17 cellular contexts compared by ENCODE assay signal in the genomic region with DNA sequence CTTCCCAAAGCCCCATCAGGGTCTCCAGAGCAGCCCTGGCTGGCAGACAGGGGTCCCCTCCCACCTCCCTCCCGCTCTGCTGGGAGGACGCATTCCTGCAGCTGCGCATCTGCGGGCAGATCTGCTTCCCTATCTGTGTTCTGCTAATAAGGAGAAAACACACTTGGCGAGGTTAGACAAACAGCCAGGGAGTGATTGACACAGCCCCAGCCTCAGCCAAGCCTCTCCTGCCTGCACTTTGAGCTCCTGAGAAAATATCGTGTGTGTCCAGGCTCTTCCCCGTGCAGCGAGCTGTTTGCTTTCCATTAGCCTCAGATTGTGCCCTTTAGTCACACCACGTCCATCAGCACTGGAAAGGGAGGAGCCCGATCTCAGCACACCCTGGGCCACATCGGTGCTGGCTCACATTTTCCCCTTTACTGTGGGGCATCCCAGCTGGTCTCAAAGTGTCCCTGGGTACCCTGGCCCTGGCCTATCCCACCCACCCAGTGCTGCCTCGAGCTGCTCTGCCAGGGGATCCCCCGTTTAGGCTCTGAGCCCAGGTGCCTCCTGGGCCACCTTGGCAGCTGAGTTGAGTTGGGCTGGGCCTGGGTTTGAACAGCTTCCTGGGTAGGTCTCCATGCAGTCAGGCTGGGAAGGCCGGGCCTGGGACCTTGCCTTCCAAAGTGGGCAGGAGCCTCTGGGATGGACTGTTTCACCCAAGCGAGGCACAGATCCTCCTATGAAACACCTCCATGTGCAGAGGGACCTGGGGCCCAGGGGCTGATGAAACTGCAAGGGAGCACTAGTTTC.
DNase-seq lines count a peak whose midpoint lies in the region; ATAC-seq, FAIRE-seq and TF ChIP-seq lines count a peak whose summit lies in the region.
"Had no signal": no experiment of that assay in that cellular context is flagged by ENCODE, and none has a peak within 500 bp of the region (broad histone marks: within the 10 kb centered on the region; RNA-seq: fewer than 3 reads in every experiment).

No MANE protein-coding gene starts in this region.

- H3K36me3 ChIP-seq in suprapubic skin, result no peaks in the 10 kb centered on the region
- no peaks in the 10 kb centered on the region for H3K36me3 ChIP-seq in GM23338 (ENCODE audit: insufficient read depth)

- no peak for TF ChIP-seq EP300 in suprapubic skin (IDR thresholded peaks at IDR 0.05)

- no peak overlapping the region for H3K4me2 ChIP-seq in GM23338
- H3K4me2 ChIP-seq: PC-9 had no signal

- H3K4me1 Mint-ChIP-seq in GM23338, result no peaks in the 10 kb centered on the region

- H3K9me3 ChIP-seq in suprapubic skin, result no peaks in the 10 kb centered on the region

- no peak overlapping the region for H3K27ac ChIP-seq in suprapubic skin
- H3K27ac ChIP-seq in GM23338 (ENCODE audit: low read depth), result no peak overlapping the region
- H3K27ac ChIP-seq: PC-9 had no signal

- no peak overlapping the region for H2AFZ ChIP-seq in GM23338
- H2AFZ ChIP-seq: PC-9 had no signal

- no peak for TF ChIP-seq CTCF in suprapubic skin (IDR thresholded peaks at IDR 0.05)
- TF ChIP-seq CTCF in GM23338 (conservative IDR thresholded peaks at IDR 0.05; ENCODE audit: low read depth in 2 of 2), result no peak

- no peak for FAIRE-seq in urothelium cell line (lab: Jason Lieb, UNC)

- no peaks in the 10 kb centered on the region for H3K79me2 ChIP-seq in GM23338 (replicated peaks; ENCODE audit: insufficient read depth)

- H3K27me3 ChIP-seq in suprapubic skin (peaks cover 3% of the 10 kb centered on the region), GM23338 (ENCODE audit: insufficient read depth) (no peaks in the 10 kb centered on the region)

- no peaks in the 10 kb centered on the region for H3K4me1 ChIP-seq in suprapubic skin
- H3K4me1 ChIP-seq in GM23338 (ENCODE audit: insufficient read depth), result no peaks in the 10 kb centered on the region

- H4K20me1 ChIP-seq in GM23338 (replicated peaks; ENCODE audit: insufficient read depth), result no peaks in the 10 kb centered on the region

- H3K4me3 ChIP-seq in suprapubic skin, result no peak overlapping the region
- H3K4me3 ChIP-seq in GM23338, result no peak overlapping the region
- H3K4me3 ChIP-seq: PC-9 had no signal

- H3K9me3 Mint-ChIP-seq in GM23338, result peaks cover 28% of the 10 kb centered on the region

- H3F3A ChIP-seq in GM23338 (replicated peaks; ENCODE audit: low read depth), result no peaks in the 10 kb centered on the region

- H3K9me2 ChIP-seq in GM23338 (ENCODE audit: insufficient read depth), result no peaks in the 10 kb centered on the region

- H3K4me3 Mint-ChIP-seq in GM23338, result no peak overlapping the region
- H3K4me3 Mint-ChIP-seq: activated CD4-positive, alpha-beta T cell treated with anti-CD3 and anti-CD28 coated beads for 36 hours; activated T-helper 1 cell treated with anti-CD3 and anti-CD28 coated beads, Interleukin-12 subunit alpha, Interleukin-12 subunit beta, Interleukin-2, Interleukin-4 antibody, amounts not matched to agents 30 ng/mL and 10 ng/mL and 1 ng/mL, durations not matched to agents 14 hours and 24 hours and 36 hours had no signal

- no peak for ATAC-seq in GM23338
- ATAC-seq: activated CD4-positive, alpha-beta T cell treated with anti-CD3 and anti-CD28 coated beads for 36 hours had no signal

- no peak for TF ChIP-seq POLR2A in suprapubic skin (IDR thresholded peaks at IDR 0.05)

- no peak overlapping the region for H3K27ac Mint-ChIP-seq in GM23338
- H3K27ac Mint-ChIP-seq: activated CD4-positive, alpha-beta T cell treated with anti-CD3 and anti-CD28 coated beads for 36 hours; activated T-helper 1 cell treated with anti-CD3 and anti-CD28 coated beads, Interleukin-12 subunit alpha, Interleukin-12 subunit beta, Interleukin-2, Interleukin-4 antibody, amounts not matched to agents 30 ng/mL and 10 ng/mL and 1 ng/mL, durations not matched to agents 14 hours and 24 hours and 36 hours had no signal

- 61% methylated on average over 15 of the region's 15 CpGs for WGBS in suprapubic skin

- H3K36me3 Mint-ChIP-seq in GM23338 (ENCODE audit: low read depth), result peaks cover 5% of the 10 kb centered on the region; the same call in 1 of the 3 replicates

- peak; percentile 59 for DNase-seq in activated effector memory CD4-positive, alpha-beta T cell treated with anti-CD3 and anti-CD28 coated beads, Interleukin-2, amount 50 U/mL, for 16 hours
- DNase-seq in activated effector memory CD4-positive, alpha-beta T cell treated with Interleukin-2 at 50 U/mL for 16 hours, result no peak
- peak; percentile 78 for DNase-seq in NCI-H510A treated with DMSO at 0.1 percent for 48 hours (lab: John Stamatoyannopoulos, UW)
- DNase-seq in left kidney (ENCODE audit: low read depth, low spot score), result peak; percentile 69
- DNase-seq in suprapubic skin (ENCODE audit: low spot score in 2 of 2), result peak; percentile 45 to 64
- DNase-seq in GM23338 (ENCODE audit: low spot score), result no peak
- no peak for DNase-seq in iPS-NIHi11 (ENCODE audit: low spot score)
- no peak for DNase-seq in urothelium cell line (ENCODE audit: low spot score)
- DNase-seq: activated CD4-positive, alpha-beta T cell treated with anti-CD3 and anti-CD28 coated beads for 36 hours; anterior cingulate cortex; mesenchymal stem cell; NCI-H2171; nucleus accumbens; PC-9; stimulated activated CD4-positive, alpha-beta T cell treated with anti-CD3 and anti-CD28 coated beads, Interleukin-12 subunit alpha, Interleukin-12 subunit beta, amount 100 ng/mL, for 4 hours; T-helper 2 cell had no signal

- H3K27me3 Mint-ChIP-seq in GM23338 (ENCODE audit: insufficient read depth, low read depth, poor library complexity), result peaks cover 8% of the 10 kb centered on the region
- H3K27me3 Mint-ChIP-seq: activated CD4-positive, alpha-beta T cell treated with anti-CD3 and anti-CD28 coated beads for 36 hours had no signal

TF ChIP-seq in GM23338, 12 proteins besides CTCF, POLR2A, EP300 and RAD21 (continues in another document):
- TF ChIP-seq POLR2AphosphoS5 (IDR thresholded peaks at IDR 0.05; ENCODE audit: low read depth) (no peak), EZH2phosphoT487 (IDR thresholded peaks at IDR 0.05; ENCODE audit: unreplicated experiment) (no peak), STAT1 (IDR thresholded peaks at IDR 0.05; ENCODE audit: unreplicated experiment) (no peak), NANOG (IDR thresholded peaks at IDR 0.05; ENCODE audit: borderline replicate concordance) (no peak)
- TF ChIP-seq, protein P1, sequence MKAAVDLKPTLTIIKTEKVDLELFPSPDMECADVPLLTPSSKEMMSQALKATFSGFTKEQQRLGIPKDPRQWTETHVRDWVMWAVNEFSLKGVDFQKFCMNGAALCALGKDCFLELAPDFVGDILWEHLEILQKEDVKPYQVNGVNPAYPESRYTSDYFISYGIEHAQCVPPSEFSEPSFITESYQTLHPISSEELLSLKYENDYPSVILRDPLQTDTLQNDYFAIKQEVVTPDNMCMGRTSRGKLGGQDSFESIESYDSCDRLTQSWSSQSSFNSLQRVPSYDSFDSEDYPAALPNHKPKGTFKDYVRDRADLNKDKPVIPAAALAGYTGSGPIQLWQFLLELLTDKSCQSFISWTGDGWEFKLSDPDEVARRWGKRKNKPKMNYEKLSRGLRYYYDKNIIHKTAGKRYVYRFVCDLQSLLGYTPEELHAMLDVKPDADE (IDR thresholded peaks at IDR 0.05), result no peak

Comparison
In these comparisons a context has a peak if more than half of its experiments do, and no peak if none do; other contexts are left out.
1. DNase-seq: peak in activated effector memory CD4-positive, alpha-beta T cell treated with anti-CD3 and anti-CD28 coated beads, Interleukin-2, amount 50 U/mL, for 16 hours (single experiment), NCI-H510A treated with DMSO at 0.1 percent for 48 hours (single experiment), left kidney (single experiment) and suprapubic skin (2 of 2); none in activated effector memory CD4-positive, alpha-beta T cell treated with Interleukin-2 at 50 U/mL for 16 hours (single experiment), GM23338 (single experiment), iPS-NIHi11 (single experiment) and urothelium cell line (single experiment).